15 cellular contexts compared by ENCODE assay signal in genomic region chr19:18159810-18160209, GRCh38.
"Had no signal": no experiment of that assay in that cellular context is flagged by ENCODE, and none has a peak within 500 bp of the region (broad histone marks: within the 10 kb centered on the region; RNA-seq: fewer than 3 reads in every experiment).

No MANE protein-coding gene starts in this region.

- H3K9me3 Mint-ChIP-seq: activated B cell treated with CpG ODN at 0.5 μM for 24 hours; activated CD4-positive, alpha-beta T cell treated with anti-CD3 and anti-CD28 coated beads, Interleukin-2, amount 10 ng/mL, durations not matched to agents 7 days and 5 days; activated naive CD8-positive, alpha-beta T cell treated with anti-CD3 and anti-CD28 coated beads, Interleukin-2, amount 10 ng/mL, durations not matched to agents 7 days and 5 days; naive thymus-derived CD8-positive, alpha-beta T cell; T-cell had no signal

- H3K27ac ChIP-seq: foreskin keratinocyte had no signal

- DNase-seq: activated B cell treated with CpG ODN at 0.5 μM for 24 hours; activated CD4-positive, alpha-beta T cell treated with anti-CD3 and anti-CD28 coated beads, Interleukin-2, amount 10 ng/mL, durations not matched to agents 7 days and 5 days; activated gamma-delta T cell; activated naive CD8-positive, alpha-beta T cell treated with anti-CD3 and anti-CD28 coated beads, Interleukin-2, amount 10 ng/mL, durations not matched to agents 7 days and 5 days; activated T-cell treated with anti-CD3 and anti-CD28 coated beads, Interleukin-2, amount 50 U/mL, for 1 hour; aorta; foreskin keratinocyte; left colon; mammary epithelial cell; naive thymus-derived CD8-positive, alpha-beta T cell; stimulated activated CD4-positive, alpha-beta T cell treated with anti-CD3 and anti-CD28 coated beads, Interleukin-12 subunit alpha, Interleukin-12 subunit beta, amount 100 ng/mL, for 4 hours; stimulated activated naive CD4-positive, alpha-beta T cell treated with Interleukin-2 at 50 U/mL for 16 hours; T-cell; testis had no signal

- H3K9me3 ChIP-seq: testis had no signal

- H3K27ac Mint-ChIP-seq: progenitor cell of endocrine pancreas had no signal

- H3K4me3 ChIP-seq: testis had no signal

- ATAC-seq: foreskin keratinocyte; left colon; naive thymus-derived CD8-positive, alpha-beta T cell; T-cell had no signal

- H3K27me3 ChIP-seq: foreskin keratinocyte, testis had no signal

- H3K27me3 Mint-ChIP-seq: activated B cell treated with CpG ODN at 0.5 μM for 24 hours; activated CD4-positive, alpha-beta T cell treated with anti-CD3 and anti-CD28 coated beads, Interleukin-2, amount 10 ng/mL, durations not matched to agents 7 days and 5 days; activated naive CD8-positive, alpha-beta T cell treated with anti-CD3 and anti-CD28 coated beads, Interleukin-2, amount 10 ng/mL, durations not matched to agents 7 days and 5 days; naive thymus-derived CD8-positive, alpha-beta T cell; progenitor cell of endocrine pancreas; T-cell had no signal
